In the genomic region with DNA sequence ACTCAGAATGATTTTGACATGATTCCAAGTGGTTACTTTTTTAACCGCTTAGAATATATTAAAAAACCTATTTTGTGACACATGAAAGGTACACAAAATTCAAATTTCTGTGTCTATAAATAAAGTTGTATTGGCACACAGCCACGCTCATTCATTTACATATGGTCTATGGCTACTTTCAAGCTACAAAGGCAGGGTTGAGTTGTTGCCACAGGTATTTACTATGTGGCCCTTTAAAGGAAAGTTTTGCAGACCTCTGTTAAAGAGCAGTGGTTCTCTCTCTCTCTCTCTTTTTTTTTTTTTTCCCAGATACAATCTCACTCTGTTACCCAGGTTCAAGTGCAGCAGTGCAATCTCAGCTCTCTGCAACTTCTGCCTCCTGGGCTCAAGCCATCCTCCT, we compare ENCODE assay signal across 1 cellular context.
TF ChIP-seq lines count a peak whose summit lies in the region.

No MANE protein-coding gene starts in this region.

TF ChIP-seq in GM12878, 131 proteins besides CTCF, POLR2A, EP300 and RAD21:
- TF ChIP-seq ZNF24 (IDR thresholded peaks at IDR 0.05) (no peak), SUZ12 (IDR thresholded peaks at IDR 0.05; ENCODE audit: unreplicated experiment) (no peak), SIN3A (IDR thresholded peaks at IDR 0.05; ENCODE audit: low read depth, low read length) (no peak), SMC3 (IDR thresholded peaks at IDR 0.05; ENCODE audit: borderline replicate concordance, low read length) (no peak), CHD4 (IDR thresholded peaks at IDR 0.05) (no peak), SMAD1 (IDR thresholded peaks at IDR 0.05; ENCODE audit: low read depth, partially characterized antibody) (no peak), MEF2A (IDR thresholded peaks at IDR 0.05; ENCODE audit: insufficient read depth, low read depth, low read length) (no peak), CUX1 (IDR thresholded peaks at IDR 0.05; ENCODE audit: insufficient replicate concordance, low read depth, low read length) (no peak), KAT2A (conservative IDR thresholded peaks at IDR 0.05; ENCODE audit: control insufficient read depth, low read depth, low read length) (no peak), RBBP5 (conservative IDR thresholded peaks at IDR 0.05) (no peak), TBL1XR1 (IDR thresholded peaks at IDR 0.05; ENCODE audit: low read depth, low read length) (no peak), USF2 (IDR thresholded peaks at IDR 0.05; ENCODE audit: borderline replicate concordance, low read depth, low read length) (no peak), ZNF384 (IDR thresholded peaks at IDR 0.05; ENCODE audit: borderline replicate concordance, low read depth, low read length) (no peak), SKIL (IDR thresholded peaks at IDR 0.05; ENCODE audit: low read depth, poor library complexity, severe bottlenecking) (no peak)
- TF ChIP-seq, protein P1, sequence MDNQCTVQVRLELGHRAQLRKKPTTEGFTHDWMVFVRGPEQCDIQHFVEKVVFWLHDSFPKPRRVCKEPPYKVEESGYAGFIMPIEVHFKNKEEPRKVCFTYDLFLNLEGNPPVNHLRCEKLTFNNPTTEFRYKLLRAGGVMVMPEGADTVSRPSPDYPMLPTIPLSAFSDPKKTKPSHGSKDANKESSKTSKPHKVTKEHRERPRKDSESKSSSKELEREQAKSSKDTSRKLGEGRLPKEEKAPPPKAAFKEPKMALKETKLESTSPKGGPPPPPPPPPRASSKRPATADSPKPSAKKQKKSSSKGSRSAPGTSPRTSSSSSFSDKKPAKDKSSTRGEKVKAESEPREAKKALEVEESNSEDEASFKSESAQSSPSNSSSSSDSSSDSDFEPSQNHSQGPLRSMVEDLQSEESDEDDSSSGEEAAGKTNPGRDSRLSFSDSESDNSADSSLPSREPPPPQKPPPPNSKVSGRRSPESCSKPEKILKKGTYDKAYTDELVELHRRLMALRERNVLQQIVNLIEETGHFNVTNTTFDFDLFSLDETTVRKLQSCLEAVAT (IDR thresholded peaks at IDR 0.05): no peak
- TF ChIP-seq, protein P2, sequence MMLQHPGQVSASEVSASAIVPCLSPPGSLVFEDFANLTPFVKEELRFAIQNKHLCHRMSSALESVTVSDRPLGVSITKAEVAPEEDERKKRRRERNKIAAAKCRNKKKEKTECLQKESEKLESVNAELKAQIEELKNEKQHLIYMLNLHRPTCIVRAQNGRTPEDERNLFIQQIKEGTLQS (IDR thresholded peaks at IDR 0.05; ENCODE audit: borderline replicate concordance, extremely low read depth, low read depth, low read length): no peak
- TF ChIP-seq, protein P3, sequence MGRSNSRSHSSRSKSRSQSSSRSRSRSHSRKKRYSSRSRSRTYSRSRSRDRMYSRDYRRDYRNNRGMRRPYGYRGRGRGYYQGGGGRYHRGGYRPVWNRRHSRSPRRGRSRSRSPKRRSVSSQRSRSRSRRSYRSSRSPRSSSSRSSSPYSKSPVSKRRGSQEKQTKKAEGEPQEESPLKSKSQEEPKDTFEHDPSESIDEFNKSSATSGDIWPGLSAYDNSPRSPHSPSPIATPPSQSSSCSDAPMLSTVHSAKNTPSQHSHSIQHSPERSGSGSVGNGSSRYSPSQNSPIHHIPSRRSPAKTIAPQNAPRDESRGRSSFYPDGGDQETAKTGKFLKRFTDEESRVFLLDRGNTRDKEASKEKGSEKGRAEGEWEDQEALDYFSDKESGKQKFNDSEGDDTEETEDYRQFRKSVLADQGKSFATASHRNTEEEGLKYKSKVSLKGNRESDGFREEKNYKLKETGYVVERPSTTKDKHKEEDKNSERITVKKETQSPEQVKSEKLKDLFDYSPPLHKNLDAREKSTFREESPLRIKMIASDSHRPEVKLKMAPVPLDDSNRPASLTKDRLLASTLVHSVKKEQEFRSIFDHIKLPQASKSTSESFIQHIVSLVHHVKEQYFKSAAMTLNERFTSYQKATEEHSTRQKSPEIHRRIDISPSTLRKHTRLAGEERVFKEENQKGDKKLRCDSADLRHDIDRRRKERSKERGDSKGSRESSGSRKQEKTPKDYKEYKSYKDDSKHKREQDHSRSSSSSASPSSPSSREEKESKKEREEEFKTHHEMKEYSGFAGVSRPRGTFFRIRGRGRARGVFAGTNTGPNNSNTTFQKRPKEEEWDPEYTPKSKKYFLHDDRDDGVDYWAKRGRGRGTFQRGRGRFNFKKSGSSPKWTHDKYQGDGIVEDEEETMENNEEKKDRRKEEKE (IDR thresholded peaks at IDR 0.05): no peak
